22 cellular contexts compared by ENCODE assay signal in genomic region chr12:124610629-124611558, GRCh38. TPM values are rescaled to one million over a fixed set of nuclear protein-coding genes. Genes with fewer than 3 reads are reported as not detected.
DNase-seq lines count a peak whose midpoint lies in the region; ATAC-seq, FAIRE-seq and TF ChIP-seq lines count a peak whose summit lies in the region.
"Had no signal": no experiment of that assay in that cellular context is flagged by ENCODE, and none has a peak within 500 bp of the region (broad histone marks: within the 10 kb centered on the region; RNA-seq: fewer than 3 reads in every experiment).

No MANE protein-coding gene starts in this region.

- ATAC-seq in HepG2 (0 out of 3 replicates have a peak, but pooled peaks have one; percentile 12), GM21447 (IDR thresholded peaks at IDR 0.05; ENCODE audit: unreplicated experiment) (no peak)

- H3K36me3 ChIP-seq in BLaER1 treated with 17β-estradiol and CSF1 and Interleukin-3, amounts not matched to agents 10 nM and 100 nM: no peaks in the 10 kb centered on the region
- H3K36me3 ChIP-seq in OCI-LY7 (ENCODE audit: insufficient read depth, low read length) (no peaks in the 10 kb centered on the region), HepG2 (replicated peaks in 1 of 2; ENCODE audit: control insufficient read depth in 1 of 2, insufficient read depth in 2 of 2, low read length in 2 of 2) (no peaks in the 10 kb centered on the region), stomach (no peaks in the 10 kb centered on the region), smooth muscle cell (ENCODE audit: low read depth) (no peaks in the 10 kb centered on the region)

- peak overlapping the region; percentile 80 to 97 (median 87); a peak in 17 of 22 replicates for H3K4me2 ChIP-seq in BLaER1 treated with 17β-estradiol and CSF1 and Interleukin-3, amounts not matched to agents 10 nM and 100 nM
- peak overlapping the region; percentile 71; the same call in 1 of the 2 replicates for H3K4me2 ChIP-seq in OCI-LY7 (ENCODE audit: low read length)
- H3K4me2 ChIP-seq in HepG2 (ENCODE audit: low read depth, low read length): no peak overlapping the region
- H3K4me2 ChIP-seq in smooth muscle cell: no peak overlapping the region

- peaks cover 0 to 10% (median 0%) of the 10 kb centered on the region in 11 experiments; a peak in 5 of 22 replicates for H4K20me1 ChIP-seq in BLaER1 treated with 17β-estradiol and CSF1 and Interleukin-3, amounts not matched to agents 10 nM and 100 nM
- H4K20me1 ChIP-seq in OCI-LY7 (ENCODE audit: insufficient read depth, low read length): no peaks in the 10 kb centered on the region
- H4K20me1 ChIP-seq in HepG2 (ENCODE audit: insufficient read depth, low read length): no peaks in the 10 kb centered on the region
- no peaks in the 10 kb centered on the region for H4K20me1 ChIP-seq in smooth muscle cell (ENCODE audit: low read depth)

- no peak for TF ChIP-seq POLR2A in HepG2 (IDR thresholded peaks at IDR 0.05; ENCODE audit: insufficient read depth in 1 of 2, low read depth in 2 of 2, low read length in 2 of 2)
- TF ChIP-seq POLR2A in stomach (IDR thresholded peaks at IDR 0.05): no peak
- no peak for TF ChIP-seq POLR2A in GM12892 (IDR thresholded peaks at IDR 0.05; ENCODE audit: low read depth, low read length)

- POLR2A ChIA-PET in OCI-LY7 (lab: Charles Lee): no interaction called here
- POLR2A ChIA-PET in HepG2 (lab: Yijun Ruan, JAX): no interaction called here

- CTCF ChIA-PET in OCI-LY7 (lab: Charles Lee; ENCODE audit: unreplicated experiment): no interaction called here
- CTCF ChIA-PET in HepG2 (lab: Yijun Ruan, JAX; ENCODE audit: low intra/inter-chr PET ratio, low total read pairs): no interaction called here

- no peaks in the 10 kb centered on the region for H3F3A ChIP-seq in smooth muscle cell (ENCODE audit: low read depth)

- no peaks in the 10 kb centered on the region for H3K9me2 ChIP-seq in OCI-LY7 (ENCODE audit: insufficient read depth, low read length)

- peaks cover 28 to 51% (median 47%) of the 10 kb centered on the region in 10 experiments for H3K4me1 ChIP-seq in BLaER1 treated with 17β-estradiol and CSF1 and Interleukin-3, amounts not matched to agents 10 nM and 100 nM
- H3K4me1 ChIP-seq in OCI-LY7 (ENCODE audit: insufficient read depth, low read length, poor library complexity, severe bottlenecking) (peaks cover 39% of the 10 kb centered on the region), HepG2 (ENCODE audit: insufficient read depth, low read length) (peaks cover 46% of the 10 kb centered on the region), stomach (peaks cover 23 to 49% (median 34%) of the 10 kb centered on the region in 4 donors), smooth muscle cell (ENCODE audit: low read depth) (no peaks in the 10 kb centered on the region)

- in situ Hi-C loops in HepG2 (cut with HindIII; ENCODE audit: extremely low pct_ligation_motif_present, low pct_unique_long_range_greater_than_20kb): no loop called here

- WGBS in HepG2 (ENCODE audit: low lambda C conversion rate): 8% methylated on average over 11 of the region's 23 CpGs
- 50 to 70% (median 52%) methylated on average over 22 to 23 of the region's 23 CpGs for whole genome bisulfite sequencing in stomach, 5 donors
- 96% methylated on average over 23 of the region's 23 CpGs for WGBS in smooth muscle cell (ENCODE audit: low lambda C conversion rate)

- H3K79me2 ChIP-seq in OCI-LY7 (ENCODE audit: insufficient read depth, low read depth, low read length) (no peaks in the 10 kb centered on the region), HepG2 (ENCODE audit: insufficient read depth, low read length) (no peaks in the 10 kb centered on the region), smooth muscle cell (ENCODE audit: low read depth) (no peaks in the 10 kb centered on the region)

- H3K4me3 ChIP-seq in BLaER1 treated with 17β-estradiol and CSF1 and Interleukin-3, amounts not matched to agents 10 nM and 100 nM: no peak overlapping the region
- H3K4me3 ChIP-seq in OCI-LY7 (ENCODE audit: low read depth, low read length, poor library complexity, severe bottlenecking) (no peak overlapping the region), HepG2 (replicated peaks in 1 of 3; ENCODE audit: insufficient read depth in 1 of 3, low read depth in 2 of 3, low read length in 3 of 3) (no peak overlapping the region), stomach (no peak overlapping the region), smooth muscle cell (no peak overlapping the region)

- H3K27me3 ChIP-seq in BLaER1 treated with 17β-estradiol and CSF1 and Interleukin-3, amounts not matched to agents 10 nM and 100 nM: peaks cover 0 to 15% (median 0%) of the 10 kb centered on the region in 11 experiments; a peak in 5 of 22 replicates
- H3K27me3 ChIP-seq in HepG2 (ENCODE audit: control insufficient read depth in 1 of 2, insufficient read depth in 2 of 2, low read length in 2 of 2): peaks cover 1 to 20% of the 10 kb centered on the region in 2 experiments; a peak in 4 of 5 replicates
- no peaks in the 10 kb centered on the region for H3K27me3 ChIP-seq in stomach
- H3K27me3 ChIP-seq in smooth muscle cell (ENCODE audit: low read depth): no peaks in the 10 kb centered on the region

- peak overlapping the region in 2 of 11 experiments; percentile 4 to 44; a peak in 1 of 22 replicates for H3K9ac ChIP-seq in BLaER1 treated with 17β-estradiol and CSF1 and Interleukin-3, amounts not matched to agents 10 nM and 100 nM
- H3K9ac ChIP-seq in HepG2 (ENCODE audit: insufficient read depth, low read depth, low read length): no peak overlapping the region
- no peak overlapping the region for H3K9ac ChIP-seq in smooth muscle cell (ENCODE audit: low read depth)

- DNase-seq in OCI-LY7 (ENCODE audit: low spot score): no peak
- DNase-seq in HepG2 (ENCODE audit: low spot score): no peak
- DNase-seq in stomach: peak; percentile 42
- no peak for DNase-seq in epidermal melanocyte (ENCODE audit: insufficient read length, low spot score)
- DNase-seq in GM12892 (ENCODE audit: insufficient read length): no peak
- DNase-seq in smooth muscle cell (lab: John Stamatoyannopoulos, UW; ENCODE audit: unreplicated experiment): no peak
- DNase-seq: C1 segment of cervical spinal cord, DMS79 treated with DMSO at 0.1 percent for 48 hours, H9, HFFc6, MM.1S, NCI-H1048, NCI-H1436, NCI-H187 treated with DMSO at 0.1 percent for 48 hours, NCI-H2227 treated with DMSO at 0.1 percent for 48 hours, NCI-H510A, NCI-H748 treated with DMSO at 0.1 percent for 48 hours, OCI-M1, Right ventricle myocardium superior had no signal

- TF ChIP-seq EP300 in HepG2 (IDR thresholded peaks at IDR 0.05; ENCODE audit: low read depth in 2 of 2, low read length in 2 of 2) (no peak), HepG2 (CRISPR knock-in tag; IDR thresholded peaks at IDR 0.05; ENCODE audit: borderline replicate concordance) (no peak), stomach (IDR thresholded peaks at IDR 0.05) (no peak)

- FAIRE-seq in HepG2 (lab: Jason Lieb, UNC): no peak
- FAIRE-seq in GM12892 (lab: Jason Lieb, UNC): no peak
- FAIRE-seq: RCC 7860 had no signal

- H2AFZ ChIP-seq in OCI-LY7 (ENCODE audit: low read length) (no peak overlapping the region), HepG2 (ENCODE audit: low read length) (no peak overlapping the region), smooth muscle cell (ENCODE audit: low read depth) (no peak overlapping the region)

- peak overlapping the region in 1 of 11 experiments; percentile 21; a peak in 1 of 22 replicates for H3K27ac ChIP-seq in BLaER1 treated with 17β-estradiol and CSF1 and Interleukin-3, amounts not matched to agents 10 nM and 100 nM
- no peak overlapping the region for H3K27ac ChIP-seq in OCI-LY7 (ENCODE audit: low read depth, low read length, poor library complexity, severe bottlenecking)
- H3K27ac ChIP-seq in HepG2 (ENCODE audit: extremely low read length, insufficient read depth, low read length): no peak overlapping the region
- peak overlapping the region in 3 of 5 donors; percentile 80 to 90 (median 82) for H3K27ac ChIP-seq in stomach
- H3K27ac ChIP-seq in smooth muscle cell (ENCODE audit: low read depth): no peak overlapping the region

- no peak for TF ChIP-seq RAD21 in HepG2 (CRISPR knock-in tag; IDR thresholded peaks at IDR 0.05)

- TF ChIP-seq CTCF in OCI-LY7 (conservative IDR thresholded peaks at IDR 0.05; ENCODE audit: low read length) (no peak), HepG2 (CRISPR knock-in tag; IDR thresholded peaks at IDR 0.05) (no peak), stomach (IDR thresholded peaks at IDR 0.05) (no peak), smooth muscle cell (IDR thresholded peaks at IDR 0.05; ENCODE audit: borderline replicate concordance, insufficient read depth, poor library complexity, severe bottlenecking) (no peak)

- peaks cover 6 to 20% (median 11%) of the 10 kb centered on the region in 11 experiments; a peak in 19 of 22 replicates for H3K9me3 ChIP-seq in BLaER1 treated with 17β-estradiol and CSF1 and Interleukin-3, amounts not matched to agents 10 nM and 100 nM (replicated peaks in 1 of 11)
- H3K9me3 ChIP-seq in OCI-LY7 (ENCODE audit: low read length): no peaks in the 10 kb centered on the region
- no peaks in the 10 kb centered on the region for H3K9me3 ChIP-seq in HepG2 (ENCODE audit: low read length)
- peaks cover 0 to 7% (median 0%) of the 10 kb centered on the region in 4 donors for H3K9me3 ChIP-seq in stomach
- H3K9me3 ChIP-seq in smooth muscle cell (replicated peaks; ENCODE audit: low read depth): no peaks in the 10 kb centered on the region

- BruUV-seq in OCI-LY7 (replicated peaks; lab: Mats Ljungman, UMichigan) (no TSS peak), HepG2 (replicated peaks; lab: Mats Ljungman, UMichigan) (no TSS peak)

- intact Hi-C loops in OCI-LY7 (cut with micrococcal nuclease; ENCODE audit: unreplicated experiment): no loop called here
- intact Hi-C loops in HepG2 (cut with micrococcal nuclease; ENCODE audit: unreplicated experiment): no loop called here
- intact Hi-C loops in stomach (cut with DNase I; ENCODE audit: low total_unique reads): no loop called here

RNA-seq across cellular contexts. Expression of gene NCOR2, which starts 43.5 kb away (rescaled TPM):
- total RNA-seq in OCI-LY7 (2014; rRNA removed; shearing (Covaris generic)): 22.7 and 30.2 TPM in 2 replicates
- total RNA-seq in OCI-LY7 (2022) (154 and 159 TPM in 2 replicates), HepG2 (2016; rRNA removed; fragmentation: Illumina TruSeq; extraction: Trizol) (5.7 and 6.1 TPM in 2 replicates), stomach (100 to 1,000 TPM in 4 of 5 donors, 10 to 100 TPM in 1; 61.7 to 292 (median 116) TPM), smooth muscle cell (64.1 and 64.7 TPM in 2 replicates)
- 10.5 and 12.4 TPM in 2 replicates for total RNA-seq in HepG2 (2016; cell fraction: cytosol; rRNA removed; fragmentation: Illumina TruSeq; extraction: Trizol; ENCODE audit: low read depth)
- total RNA-seq in HepG2 (2016; cell fraction: insoluble cytoplasmic fraction; rRNA removed; fragmentation: Illumina TruSeq; extraction: Trizol): 5.6 and 7.1 TPM in 2 replicates
- 15.2 and 16.6 TPM in 2 replicates for total RNA-seq in HepG2 (2016; cell fraction: membrane; rRNA removed; fragmentation: Illumina TruSeq; extraction: Trizol)
- 12.4 and 13.1 TPM in 2 replicates for total RNA-seq in HepG2 (2016; cell fraction: nucleus; rRNA removed; fragmentation: Illumina TruSeq; extraction: Trizol)
- polyA plus RNA-seq in HepG2 (2011; rRNA removed) (4.5 and 4.8 TPM in 2 replicates), stomach (10 to 100 TPM; 27.2 to 49.6 (median 37.7) TPM), smooth muscle cell (164 and 169 TPM in 2 replicates)
- 2.8 and 4.1 TPM in 2 replicates for polyA plus RNA-seq in HepG2 (2011; cell fraction: cytosol; rRNA removed)
- polyA plus RNA-seq in HepG2 (2011; cell fraction: nucleus; rRNA removed): 30.4 and 39.4 TPM in 2 replicates
- polyA plus RNA-seq in HepG2 (2012): 32.8 and 41.1 TPM in 2 replicates
- 2.8 and 3.1 TPM in 2 replicates for polyA plus RNA-seq in HepG2 (2016; cell fraction: cytosol; fragmentation: Illumina TruSeq; extraction: Trizol; ENCODE audit: low read depth)
- 17.3 and 24.8 TPM in 2 replicates for polyA plus RNA-seq in HepG2 (2016; cell fraction: insoluble cytoplasmic fraction; fragmentation: Illumina TruSeq; extraction: Trizol; ENCODE audit: low read depth)
- 7.1 and 8.9 TPM in 2 replicates for polyA plus RNA-seq in HepG2 (2016; cell fraction: membrane; fragmentation: Illumina TruSeq; extraction: Trizol; ENCODE audit: low read depth)
- 43.0 and 54.1 TPM in 2 replicates for polyA plus RNA-seq in HepG2 (2016; cell fraction: nucleus; fragmentation: Illumina TruSeq; extraction: Trizol; ENCODE audit: insufficient read depth, low read depth)
- 21.9 and 23.2 TPM in 2 replicates for polyA minus RNA-seq in HepG2 (2011; rRNA and poly(A)+ RNA removed; ENCODE audit: low replicate concordance)
- 16.5 and 17.0 TPM in 2 replicates for polyA minus RNA-seq in HepG2 (2011; cell fraction: cytosol; rRNA and poly(A)+ RNA removed)
- polyA minus RNA-seq in HepG2 (2011; cell fraction: nucleus; rRNA and poly(A)+ RNA removed): 20.9 and 22.6 TPM in 2 replicates
- 27.0 TPM for polyA plus RNA-seq in GM12892 (2012; ENCODE audit: missing spikeins)

Comparison
In these comparisons a context has a peak if more than half of its experiments do, and no peak if none do; other contexts are left out.
1. H3K27ac ChIP-seq: peak in stomach (3 of 5); none in OCI-LY7 (single experiment), HepG2 (single experiment) and smooth muscle cell (single experiment).
2. H3K4me2 ChIP-seq: peak in BLaER1 treated with 17β-estradiol and CSF1 and Interleukin-3, amounts not matched to agents 10 nM and 100 nM (11 of 11) and OCI-LY7 (single experiment); none in HepG2 (single experiment) and smooth muscle cell (single experiment).